ENCODE assay signal across 8 cellular contexts in genomic region chr17:37406635-37407455, GRCh38. TPM values are rescaled to one million over a fixed set of nuclear protein-coding genes. Genes with fewer than 3 reads are reported as not detected.
DNase-seq lines count a peak whose midpoint lies in the region; TF ChIP-seq lines count a peak whose summit lies in the region.

Gene ACACA, minus strand, starts transcription at chr17:37406836. Its CDS starts 537 bp downstream, at chr17:37406299.
A gene with protein sequence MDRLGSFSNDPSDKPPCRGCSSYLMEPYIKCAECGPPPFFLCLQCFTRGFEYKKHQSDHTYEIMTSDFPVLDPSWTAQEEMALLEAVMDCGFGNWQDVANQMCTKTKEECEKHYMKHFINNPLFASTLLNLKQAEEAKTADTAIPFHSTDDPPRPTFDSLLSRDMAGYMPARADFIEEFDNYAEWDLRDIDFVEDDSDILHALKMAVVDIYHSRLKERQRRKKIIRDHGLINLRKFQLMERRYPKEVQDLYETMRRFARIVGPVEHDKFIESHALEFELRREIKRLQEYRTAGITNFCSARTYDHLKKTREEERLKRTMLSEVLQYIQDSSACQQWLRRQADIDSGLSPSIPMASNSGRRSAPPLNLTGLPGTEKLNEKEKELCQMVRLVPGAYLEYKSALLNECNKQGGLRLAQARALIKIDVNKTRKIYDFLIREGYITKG (plus strand): TSS chr17:37406886. CDS start chr17:37411366, 4,480 bp downstream.

- H3K79me2 ChIP-seq in OCI-LY1 (ENCODE audit: insufficient read depth, low read length): peaks cover 6% of the 10 kb centered on the region

- peak within 1 kb of the TSS; percentile 99 for H3K4me2 ChIP-seq in OCI-LY1 (ENCODE audit: low read length)

- peak within 1 kb of the TSS; percentile 98 for H3K9ac ChIP-seq in OCI-LY1 (ENCODE audit: low read length)

- H3K9me2 ChIP-seq in OCI-LY1 (ENCODE audit: low read depth, low read length): no peaks in the 10 kb centered on the region

- H2AFZ ChIP-seq in OCI-LY1 (ENCODE audit: low read length): no peak within 1 kb of the TSS

- H3K27me3 ChIP-seq in OCI-LY1 (ENCODE audit: insufficient read depth, low read length): no peaks in the 10 kb centered on the region

- H4K20me1 ChIP-seq in OCI-LY1 (ENCODE audit: insufficient read depth, low read length): no peaks in the 10 kb centered on the region

- H3K27ac ChIP-seq in OCI-LY1 (ENCODE audit: low read depth, low read length, poor library complexity, severe bottlenecking) (peak within 1 kb of the TSS; percentile 75), epithelial cell of prostate (peak within 1 kb of the TSS; percentile 79)

- DNase-seq in COLO668 (lab: John Stamatoyannopoulos, UW; ENCODE audit: unreplicated experiment) (peak; percentile 87), GM20000 (ENCODE audit: low spot score) (peak; percentile 97), HT-29 (ENCODE audit: low spot score) (peak; percentile 96), activated T-cell treated with anti-CD3 and anti-CD28 coated beads for 1 hour (ENCODE audit: low read depth) (peak; percentile 61), epithelial cell of prostate (ENCODE audit: low read depth, low spot score) (no peak), mucosa of gallbladder (ENCODE audit: low spot score) (peak; percentile 58)
- DNase-seq in stimulated activated CD8-positive, alpha-beta memory T cell treated with anti-CD3 and anti-CD28 coated beads, Interleukin-4, amount 100 ng/mL, for 24 hours (ENCODE audit: low read depth): peak; percentile 70

- no peaks in the 10 kb centered on the region for H3F3A ChIP-seq in OCI-LY1 (ENCODE audit: insufficient read depth, low read length)

- peaks cover 22% of the 10 kb centered on the region for H3K36me3 ChIP-seq in OCI-LY1 (ENCODE audit: insufficient read depth, low read length)

- TF ChIP-seq CTCF in GM20000 (IDR thresholded peaks at IDR 0.05; ENCODE audit: extremely low read depth, missing control alignments) (no peak), OCI-LY1 (IDR thresholded peaks at IDR 0.05; ENCODE audit: low read length) (0 out of 2 replicates have a peak, but pooled peaks have one; percentile 7)

- H3K4me1 ChIP-seq in OCI-LY1 (ENCODE audit: insufficient read depth, low read length, severe bottlenecking): peaks cover 30% of the 10 kb centered on the region

- H3K9me3 ChIP-seq in OCI-LY1 (ENCODE audit: low read length): no peaks in the 10 kb centered on the region

- peak within 1 kb of the TSS; percentile 95 for H3K4me3 ChIP-seq in OCI-LY1 (ENCODE audit: low read depth, low read length, poor library complexity, severe bottlenecking)

RNA-seq across cellular contexts. Expression of gene ACACA, which starts in this region (rescaled TPM):
- total RNA-seq in HT-29 (2014; rRNA removed; shearing (Covaris generic)): 84.4 and 111 TPM in 2 replicates
- 74.6 TPM for total RNA-seq in mucosa of gallbladder

RNA-seq across cellular contexts. Expression of the second gene that starts in this region (rescaled TPM):
- 20.0 and 30.6 TPM in 2 replicates for total RNA-seq in HT-29 (2014; rRNA removed; shearing (Covaris generic))
- 14.5 TPM for total RNA-seq in mucosa of gallbladder
